9 cellular contexts compared by ENCODE assay signal in the genomic region with DNA sequence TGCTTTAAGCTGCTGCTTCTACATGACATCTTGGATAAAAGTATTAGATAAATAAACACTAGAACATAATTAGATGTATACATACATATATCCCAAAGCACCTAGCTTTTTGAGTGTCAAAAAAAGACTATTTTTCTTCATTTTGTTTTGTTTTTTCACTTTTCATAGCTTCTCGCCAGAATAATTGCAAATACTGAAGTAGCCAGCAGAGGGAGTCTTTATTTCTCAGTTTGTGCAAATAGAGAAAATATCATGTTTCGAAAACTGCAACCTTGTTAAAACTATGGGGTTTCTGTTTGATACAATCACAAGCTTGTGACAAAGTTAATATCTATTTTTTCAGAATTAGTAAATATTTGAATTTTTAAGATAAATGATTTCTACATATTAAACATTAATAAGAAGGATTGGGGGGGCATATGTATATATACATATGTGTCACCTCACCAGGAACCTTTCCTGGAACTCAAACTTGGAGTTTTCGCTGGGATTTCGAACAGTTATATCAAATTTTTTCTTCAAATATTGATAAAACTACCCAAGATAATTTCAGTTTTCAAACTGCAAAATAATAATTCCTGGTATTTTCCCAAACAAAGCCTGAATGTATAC.
DNase-seq lines count a peak whose midpoint lies in the region; ATAC-seq, FAIRE-seq and TF ChIP-seq lines count a peak whose summit lies in the region.
"Had no signal": no experiment of that assay in that cellular context is flagged by ENCODE, and none has a peak within 500 bp of the region (broad histone marks: within the 10 kb centered on the region; RNA-seq: fewer than 3 reads in every experiment).

No MANE protein-coding gene starts in this region.

- ATAC-seq in GM19455 (IDR thresholded peaks at IDR 0.05; ENCODE audit: unreplicated experiment) (peak; percentile 76), HG03460 (IDR thresholded peaks at IDR 0.05; ENCODE audit: unreplicated experiment) (no peak)

- H3K4me3 Mint-ChIP-seq in CD14-positive monocyte (no peak overlapping the region), endodermal cell (no peak overlapping the region), progenitor cell of endocrine pancreas (ENCODE audit: low read depth) (no peak overlapping the region)
- H3K4me3 Mint-ChIP-seq in activated CD4-positive, alpha-beta T cell treated with anti-CD3 and anti-CD28 coated beads, Interleukin-2, amount 10 ng/mL, durations not matched to agents 7 days and 5 days, result no peak overlapping the region
- H3K4me3 Mint-ChIP-seq: IgD-negative memory B cell had no signal

- no peak overlapping the region for H3K4me3 ChIP-seq in endodermal cell (ENCODE audit: low read length)

- POLR2A ChIA-PET in activated CD4-positive, alpha-beta T cell treated with anti-CD3 and anti-CD28 coated beads, Interleukin-2, amount 10 ng/mL, durations not matched to agents 7 days and 5 days (lab: Charles Lee), result no interaction called here

- CTCF ChIA-PET in activated CD4-positive, alpha-beta T cell treated with anti-CD3 and anti-CD28 coated beads, Interleukin-2, amount 10 ng/mL, durations not matched to agents 7 days and 5 days (lab: Charles Lee), result no interaction called here

- no peak overlapping the region for H3K9ac ChIP-seq in endodermal cell (ENCODE audit: extremely low read depth, low read length, poor library complexity, severe bottlenecking)

- H3K36me3 Mint-ChIP-seq in CD14-positive monocyte, result no peaks in the 10 kb centered on the region
- H3K36me3 Mint-ChIP-seq in endodermal cell (ENCODE audit: low read depth), result no peaks in the 10 kb centered on the region
- peaks cover 8% of the 10 kb centered on the region for H3K36me3 Mint-ChIP-seq in progenitor cell of endocrine pancreas (ENCODE audit: insufficient read depth)
- H3K36me3 Mint-ChIP-seq in activated CD4-positive, alpha-beta T cell treated with anti-CD3 and anti-CD28 coated beads, Interleukin-2, amount 10 ng/mL, durations not matched to agents 7 days and 5 days (ENCODE audit: low read depth), result no peaks in the 10 kb centered on the region
- H3K36me3 Mint-ChIP-seq: IgD-negative memory B cell had no signal

- no peak for TF ChIP-seq POLR2A in GM12891 (IDR thresholded peaks at IDR 0.05; ENCODE audit: low read depth, low read length)

- intact Hi-C loops in CD14-positive monocyte (cut with micrococcal nuclease), result no loop called here

- no peak overlapping the region for H3K27ac ChIP-seq in endodermal cell (ENCODE audit: low read depth, low read length)

- H3K27me3 Mint-ChIP-seq in CD14-positive monocyte (ENCODE audit: low read depth in 3 of 3), result peaks cover 0 to 1% (median 0%) of the 10 kb centered on the region in 3 donors
- H3K27me3 Mint-ChIP-seq in endodermal cell (ENCODE audit: insufficient read depth), result no peaks in the 10 kb centered on the region
- H3K27me3 Mint-ChIP-seq in progenitor cell of endocrine pancreas, result no peaks in the 10 kb centered on the region
- H3K27me3 Mint-ChIP-seq in activated CD4-positive, alpha-beta T cell treated with anti-CD3 and anti-CD28 coated beads, Interleukin-2, amount 10 ng/mL, durations not matched to agents 7 days and 5 days, result no peaks in the 10 kb centered on the region

- H3K4me1 Mint-ChIP-seq in CD14-positive monocyte, result no peaks in the 10 kb centered on the region
- H3K4me1 Mint-ChIP-seq in endodermal cell, result no peaks in the 10 kb centered on the region
- H3K4me1 Mint-ChIP-seq in progenitor cell of endocrine pancreas (ENCODE audit: low read depth), result no peaks in the 10 kb centered on the region
- no peaks in the 10 kb centered on the region for H3K4me1 Mint-ChIP-seq in activated CD4-positive, alpha-beta T cell treated with anti-CD3 and anti-CD28 coated beads, Interleukin-2, amount 10 ng/mL, durations not matched to agents 7 days and 5 days

- H3K9me3 ChIP-seq in endodermal cell (ENCODE audit: control insufficient read depth, low read length), result no peaks in the 10 kb centered on the region

- H3K27ac Mint-ChIP-seq in CD14-positive monocyte (no peak overlapping the region), endodermal cell (no peak overlapping the region), progenitor cell of endocrine pancreas (no peak overlapping the region)
- no peak overlapping the region for H3K27ac Mint-ChIP-seq in activated CD4-positive, alpha-beta T cell treated with anti-CD3 and anti-CD28 coated beads, Interleukin-2, amount 10 ng/mL, durations not matched to agents 7 days and 5 days
- H3K27ac Mint-ChIP-seq: IgD-negative memory B cell had no signal

- H3K4me1 ChIP-seq in endodermal cell (ENCODE audit: control insufficient read depth, insufficient read depth, low read length), result no peaks in the 10 kb centered on the region

- no peaks in the 10 kb centered on the region for H3K36me3 ChIP-seq in endodermal cell (ENCODE audit: control insufficient read depth, insufficient read depth, low read length)

- FAIRE-seq in GM12891 (lab: Jason Lieb, UNC), result no peak

- TF ChIP-seq CTCF in CD14-positive monocyte (IDR thresholded peaks at IDR 0.05) (peak; percentile 73), endodermal cell (conservative IDR thresholded peaks at IDR 0.05) (peak; percentile 87), progenitor cell of endocrine pancreas (IDR thresholded peaks at IDR 0.05; ENCODE audit: unreplicated experiment) (peak; percentile 90)

- 84 to 100% methylated on average over 3 to 4 of the region's 4 CpGs for WGBS in endodermal cell (ENCODE audit: insufficient coverage in 1 of 2, insufficient read length in 1 of 2), 2 experiments

- H3K9me3 Mint-ChIP-seq in CD14-positive monocyte, result peaks cover 0 to 2% (median 0%) of the 10 kb centered on the region in 7 donors
- H3K9me3 Mint-ChIP-seq in endodermal cell, result no peaks in the 10 kb centered on the region
- H3K9me3 Mint-ChIP-seq in progenitor cell of endocrine pancreas (ENCODE audit: low read depth), result no peaks in the 10 kb centered on the region
- H3K9me3 Mint-ChIP-seq in activated CD4-positive, alpha-beta T cell treated with anti-CD3 and anti-CD28 coated beads, Interleukin-2, amount 10 ng/mL, durations not matched to agents 7 days and 5 days, result no peaks in the 10 kb centered on the region
- H3K9me3 Mint-ChIP-seq: IgD-negative memory B cell had no signal

- DNase-seq in CD14-positive monocyte (ENCODE audit: low spot score) (no peak), NCI-H2196 (lab: John Stamatoyannopoulos, UW; ENCODE audit: unreplicated experiment) (peak; percentile 65), endodermal cell (no peak), progenitor cell of endocrine pancreas (ENCODE audit: low spot score, unreplicated experiment) (no peak), GM12891 (ENCODE audit: insufficient read length, low spot score) (no peak)
- no peak for DNase-seq in activated CD4-positive, alpha-beta T cell treated with anti-CD3 and anti-CD28 coated beads, Interleukin-2, amount 10 ng/mL, durations not matched to agents 7 days and 5 days

- H3K27me3 ChIP-seq in endodermal cell (ENCODE audit: control insufficient read depth, insufficient read depth, low read length, poor library complexity, severe bottlenecking), result no peaks in the 10 kb centered on the region

TF ChIP-seq in GM12891, 5 proteins besides CTCF, POLR2A, EP300 and RAD21:
- TF ChIP-seq TAF1 (IDR thresholded peaks at IDR 0.05; ENCODE audit: low read depth, low read length), result no peak
- no peak for TF ChIP-seq SPI1 (IDR thresholded peaks at IDR 0.05; ENCODE audit: low read depth, low read length)
- no peak for TF ChIP-seq POLR2AphosphoS5 (IDR thresholded peaks at IDR 0.05; ENCODE audit: low read depth, low read length)
- TF ChIP-seq PAX5 (IDR thresholded peaks at IDR 0.05; ENCODE audit: insufficient read depth, low read length, severe bottlenecking), result no peak
- no peak for TF ChIP-seq POU2F2 (IDR thresholded peaks at IDR 0.05; ENCODE audit: low read depth, low read length)
